9 cellular contexts compared by ENCODE assay signal in genomic region chr7:29379551-29379950, GRCh38.
"Had no signal": no experiment of that assay in that cellular context is flagged by ENCODE, and none has a peak within 500 bp of the region (broad histone marks: within the 10 kb centered on the region; RNA-seq: fewer than 3 reads in every experiment).

No MANE protein-coding gene starts in this region.

- H3K9ac ChIP-seq: GM23248 had no signal

- ATAC-seq: GM23338, HCT116 had no signal

- DNase-seq: GM23248, GOT3, H7, H9, HCEC 1CT, HFFc6 had no signal

- H3K4me3 ChIP-seq: GM23248, GM23338, HAP-1 had no signal

- H3K36me3 ChIP-seq: HAP-1 had no signal

- H3K4me1 ChIP-seq: HAP-1 had no signal

- H3K27ac ChIP-seq: GM23248 had no signal

- H3K9me3 ChIP-seq: HAP-1 had no signal
